Comparison of ENCODE assay signal across 1 cellular context in the genomic region with DNA sequence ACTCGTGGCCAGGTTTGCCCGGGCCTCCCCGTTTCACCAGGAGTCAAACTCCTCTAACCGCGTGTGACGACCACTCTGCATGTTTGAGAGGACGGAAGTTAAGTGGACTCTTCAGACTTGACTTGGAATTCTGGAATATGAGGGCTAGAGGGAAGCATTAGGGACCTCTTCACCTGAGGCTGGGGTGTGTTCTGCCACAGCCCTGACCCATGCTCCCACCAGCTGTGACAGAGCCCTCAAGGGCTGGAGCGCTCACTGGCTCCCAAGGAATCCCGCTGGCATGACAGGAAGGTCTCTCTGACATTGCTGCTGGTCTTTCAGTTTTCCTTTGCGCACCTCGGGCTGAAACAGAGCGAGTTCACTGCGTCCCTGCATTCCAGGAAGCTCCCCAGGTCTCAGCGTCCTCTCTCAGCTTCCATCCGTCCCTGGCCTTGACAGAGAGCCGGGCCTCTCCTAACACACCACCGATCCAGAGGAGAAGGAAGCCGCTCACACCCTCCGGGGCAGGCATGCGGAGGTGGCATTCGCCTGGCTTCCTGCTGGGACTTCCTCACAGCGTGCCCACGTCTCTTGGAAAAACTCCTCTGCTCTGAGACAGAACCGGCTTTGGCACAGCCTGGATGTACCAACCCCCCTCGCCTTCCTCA.
TF ChIP-seq lines count a peak whose summit lies in the region.

No MANE protein-coding gene starts in this region.

TF ChIP-seq in endothelial cell of umbilical vein, 7 proteins besides CTCF, POLR2A, EP300 and RAD21:
- TF ChIP-seq, protein P1, sequence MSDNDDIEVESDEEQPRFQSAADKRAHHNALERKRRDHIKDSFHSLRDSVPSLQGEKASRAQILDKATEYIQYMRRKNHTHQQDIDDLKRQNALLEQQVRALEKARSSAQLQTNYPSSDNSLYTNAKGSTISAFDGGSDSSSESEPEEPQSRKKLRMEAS (IDR thresholded peaks at IDR 0.05; ENCODE audit: insufficient read depth, insufficient read length) = no peak
- no peak for TF ChIP-seq POLR2AphosphoS5 (IDR thresholded peaks at IDR 0.05; ENCODE audit: insufficient read depth, low read depth, low read length)
- TF ChIP-seq GATA2 (IDR thresholded peaks at IDR 0.05; ENCODE audit: insufficient read depth, insufficient read length, low read depth, low read length) = no peak
- no peak for TF ChIP-seq MYC (IDR thresholded peaks at IDR 0.05; ENCODE audit: low read depth, low read length)
- TF ChIP-seq JUN (IDR thresholded peaks at IDR 0.05; ENCODE audit: borderline replicate concordance, insufficient read depth, insufficient read length, low read depth) = no peak
- no peak for TF ChIP-seq EZH2 (IDR thresholded peaks at IDR 0.05; ENCODE audit: borderline replicate concordance, low read depth, low read length, severe bottlenecking)
- no peak for TF ChIP-seq FOS (IDR thresholded peaks at IDR 0.05; ENCODE audit: borderline replicate concordance, insufficient read depth, low read length)
